In the genomic region with DNA sequence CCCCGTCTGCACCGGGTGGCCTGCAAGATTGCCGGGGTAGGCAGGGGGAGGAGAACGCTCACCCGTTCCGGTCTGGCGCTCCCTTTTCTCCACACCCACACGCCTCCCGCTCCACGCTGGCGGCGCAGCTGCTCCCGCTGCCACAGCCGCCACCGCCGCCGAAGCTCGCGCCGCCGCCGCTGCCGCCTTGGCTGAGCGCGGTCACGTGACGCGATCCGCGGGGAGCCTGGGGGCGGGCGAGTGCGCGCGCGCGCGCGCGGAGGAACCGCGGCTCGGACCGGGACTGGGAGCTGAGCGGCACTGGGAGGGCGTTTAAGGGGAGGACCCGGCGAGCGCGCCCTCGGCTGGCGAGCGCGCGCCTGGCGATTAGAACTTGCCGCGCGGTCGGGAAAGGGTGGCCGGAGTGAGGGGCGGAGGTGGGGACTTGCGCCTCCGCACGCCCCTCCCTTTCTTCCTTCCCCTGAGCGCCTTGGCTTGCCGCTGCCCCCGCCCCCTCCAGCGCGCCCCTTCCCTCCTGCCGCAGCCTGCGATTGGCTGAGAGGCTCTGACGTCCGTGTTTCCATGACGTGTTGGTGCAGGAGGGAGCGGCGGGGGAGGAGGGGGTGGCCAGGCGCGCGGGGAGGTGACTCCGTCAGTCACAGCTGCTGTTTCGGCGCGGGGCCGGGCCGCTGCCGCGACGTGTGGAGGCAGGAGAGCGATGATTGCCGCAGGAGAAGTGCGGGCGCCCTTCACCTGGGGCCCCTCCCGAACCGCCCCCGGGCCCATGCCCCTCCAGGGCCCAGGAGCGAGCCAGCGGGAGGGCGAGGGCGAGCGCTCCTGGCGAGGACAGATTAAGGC, we compare ENCODE assay signal across 8 cellular contexts. TPM values are rescaled to one million over a fixed set of nuclear protein-coding genes. Genes with fewer than 3 reads are reported as not detected.
DNase-seq lines count a peak whose midpoint lies in the region; ATAC-seq and TF ChIP-seq lines count a peak whose summit lies in the region.

No MANE protein-coding gene starts in this region.

- H3K36me3 ChIP-seq in smooth muscle cell (ENCODE audit: low read depth): no peaks in the 10 kb centered on the region

- under 1% methylated on average over 37 of the region's 102 CpGs for WGBS in smooth muscle cell (ENCODE audit: low lambda C conversion rate)

- H3K4me2 ChIP-seq in smooth muscle cell: peak overlapping the region; percentile 93

- peaks cover 39% of the 10 kb centered on the region for H4K20me1 ChIP-seq in smooth muscle cell (ENCODE audit: low read depth)

- POLR2A ChIA-PET in WTC11 (lab: Charles Lee): interaction anchor here (0.6 to 1.4 kb wide), 9 partner anchors 10 to 1870 kb away, joined by 3 to 6 read pairs (median 3); no protein-coding TSS in a partner anchor

- peak overlapping the region; percentile 96 for H3K9ac ChIP-seq in smooth muscle cell (ENCODE audit: low read depth)

- peak overlapping the region; percentile 26 for H2AFZ ChIP-seq in smooth muscle cell (ENCODE audit: low read depth)

- TF ChIP-seq POLR2A in GM18951 (IDR thresholded peaks at IDR 0.05; ENCODE audit: extremely low read depth, insufficient read depth, insufficient read length): peak; percentile 94

- ATAC-seq in HG03175 (IDR thresholded peaks at IDR 0.05; ENCODE audit: unreplicated experiment): peak; percentile 63
- peak; percentile 86 for ATAC-seq in WTC11

- H3K4me3 Mint-ChIP-seq in WTC11: peak overlapping the region; percentile 84

- peak overlapping the region; percentile 93 for H3K27ac ChIP-seq in smooth muscle cell (ENCODE audit: low read depth)

- in situ Hi-C loops in GM18951 (cut with MboI; ENCODE audit: low sequenced_read_pairs, unreplicated experiment): no loop called here

- peaks cover 54% of the 10 kb centered on the region for H3K27me3 Mint-ChIP-seq in WTC11 (ENCODE audit: low read depth)

- H3F3A ChIP-seq in smooth muscle cell (ENCODE audit: low read depth): no peaks in the 10 kb centered on the region

- peaks cover 16% of the 10 kb centered on the region for H3K9me3 Mint-ChIP-seq in WTC11

- peaks cover 11% of the 10 kb centered on the region for H3K4me1 Mint-ChIP-seq in WTC11

- H3K27me3 ChIP-seq in smooth muscle cell (ENCODE audit: low read depth): no peaks in the 10 kb centered on the region

- DNase-seq in AG08396 (ENCODE audit: low spot score): peak; percentile 98
- peak; percentile 99 for DNase-seq in NCI-H2227 treated with DMSO at 0.1 percent for 48 hours (lab: John Stamatoyannopoulos, UW)
- peak; percentile 97 for DNase-seq in WTC11 (ENCODE audit: low spot score)
- peak; percentile 99 to 100 for DNase-seq in cardiac fibroblast (ENCODE audit: low read depth in 2 of 2)
- DNase-seq in iPS-NIHi7 (ENCODE audit: extremely low spot score): peak; percentile 98
- DNase-seq in smooth muscle cell (lab: John Stamatoyannopoulos, UW; ENCODE audit: unreplicated experiment): peak; percentile 95

- peaks cover 34% of the 10 kb centered on the region for H3K4me1 ChIP-seq in smooth muscle cell (ENCODE audit: low read depth)

- CTCF ChIA-PET in WTC11 (lab: Charles Lee): interaction anchor here (0.5 to 0.6 kb wide), 2 partner anchors 10 to 1146 kb away, joined by 3 to 4 read pairs; no protein-coding TSS in a partner anchor

- peaks cover 42% of the 10 kb centered on the region for H3K79me2 ChIP-seq in smooth muscle cell (ENCODE audit: low read depth)

- H3K27ac Mint-ChIP-seq in WTC11: no peak overlapping the region; the same call in 1 of the 2 replicates

- no peaks in the 10 kb centered on the region for H3K9me3 ChIP-seq in smooth muscle cell (replicated peaks; ENCODE audit: low read depth)

- TF ChIP-seq CTCF in WTC11 (IDR thresholded peaks at IDR 0.05) (no peak), cardiac fibroblast (IDR thresholded peaks at IDR 0.05; ENCODE audit: low read depth, low read length) (no peak), smooth muscle cell (IDR thresholded peaks at IDR 0.05; ENCODE audit: borderline replicate concordance, insufficient read depth, poor library complexity, severe bottlenecking) (no peak)

- H3K4me3 ChIP-seq in cardiac fibroblast (replicated peaks in 1 of 2; ENCODE audit: low read depth in 2 of 2, low read length in 2 of 2) (peak overlapping the region; percentile 84 to 91), smooth muscle cell (peak overlapping the region; percentile 73)

- H3K36me3 Mint-ChIP-seq in WTC11: peaks cover 9% of the 10 kb centered on the region

TF ChIP-seq in WTC11, 78 proteins besides CTCF, POLR2A, EP300 and RAD21 (continues in another document):
- no peak for TF ChIP-seq HMGA2 (CRISPR knock-in tag; IDR thresholded peaks at IDR 0.05)
- TF ChIP-seq, protein P1, sequence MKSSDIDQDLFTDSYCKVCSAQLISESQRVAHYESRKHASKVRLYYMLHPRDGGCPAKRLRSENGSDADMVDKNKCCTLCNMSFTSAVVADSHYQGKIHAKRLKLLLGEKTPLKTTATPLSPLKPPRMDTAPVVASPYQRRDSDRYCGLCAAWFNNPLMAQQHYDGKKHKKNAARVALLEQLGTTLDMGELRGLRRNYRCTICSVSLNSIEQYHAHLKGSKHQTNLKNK (CRISPR knock-in tag; IDR thresholded peaks at IDR 0.05): no peak
- TF ChIP-seq, protein P2, sequence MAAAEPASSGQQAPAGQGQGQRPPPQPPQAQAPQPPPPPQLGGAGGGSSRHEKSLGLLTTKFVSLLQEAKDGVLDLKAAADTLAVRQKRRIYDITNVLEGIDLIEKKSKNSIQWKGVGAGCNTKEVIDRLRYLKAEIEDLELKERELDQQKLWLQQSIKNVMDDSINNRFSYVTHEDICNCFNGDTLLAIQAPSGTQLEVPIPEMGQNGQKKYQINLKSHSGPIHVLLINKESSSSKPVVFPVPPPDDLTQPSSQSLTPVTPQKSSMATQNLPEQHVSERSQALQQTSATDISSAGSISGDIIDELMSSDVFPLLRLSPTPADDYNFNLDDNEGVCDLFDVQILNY (CRISPR knock-in tag; IDR thresholded peaks at IDR 0.05): peak; percentile 68
- TF ChIP-seq, protein P3, sequence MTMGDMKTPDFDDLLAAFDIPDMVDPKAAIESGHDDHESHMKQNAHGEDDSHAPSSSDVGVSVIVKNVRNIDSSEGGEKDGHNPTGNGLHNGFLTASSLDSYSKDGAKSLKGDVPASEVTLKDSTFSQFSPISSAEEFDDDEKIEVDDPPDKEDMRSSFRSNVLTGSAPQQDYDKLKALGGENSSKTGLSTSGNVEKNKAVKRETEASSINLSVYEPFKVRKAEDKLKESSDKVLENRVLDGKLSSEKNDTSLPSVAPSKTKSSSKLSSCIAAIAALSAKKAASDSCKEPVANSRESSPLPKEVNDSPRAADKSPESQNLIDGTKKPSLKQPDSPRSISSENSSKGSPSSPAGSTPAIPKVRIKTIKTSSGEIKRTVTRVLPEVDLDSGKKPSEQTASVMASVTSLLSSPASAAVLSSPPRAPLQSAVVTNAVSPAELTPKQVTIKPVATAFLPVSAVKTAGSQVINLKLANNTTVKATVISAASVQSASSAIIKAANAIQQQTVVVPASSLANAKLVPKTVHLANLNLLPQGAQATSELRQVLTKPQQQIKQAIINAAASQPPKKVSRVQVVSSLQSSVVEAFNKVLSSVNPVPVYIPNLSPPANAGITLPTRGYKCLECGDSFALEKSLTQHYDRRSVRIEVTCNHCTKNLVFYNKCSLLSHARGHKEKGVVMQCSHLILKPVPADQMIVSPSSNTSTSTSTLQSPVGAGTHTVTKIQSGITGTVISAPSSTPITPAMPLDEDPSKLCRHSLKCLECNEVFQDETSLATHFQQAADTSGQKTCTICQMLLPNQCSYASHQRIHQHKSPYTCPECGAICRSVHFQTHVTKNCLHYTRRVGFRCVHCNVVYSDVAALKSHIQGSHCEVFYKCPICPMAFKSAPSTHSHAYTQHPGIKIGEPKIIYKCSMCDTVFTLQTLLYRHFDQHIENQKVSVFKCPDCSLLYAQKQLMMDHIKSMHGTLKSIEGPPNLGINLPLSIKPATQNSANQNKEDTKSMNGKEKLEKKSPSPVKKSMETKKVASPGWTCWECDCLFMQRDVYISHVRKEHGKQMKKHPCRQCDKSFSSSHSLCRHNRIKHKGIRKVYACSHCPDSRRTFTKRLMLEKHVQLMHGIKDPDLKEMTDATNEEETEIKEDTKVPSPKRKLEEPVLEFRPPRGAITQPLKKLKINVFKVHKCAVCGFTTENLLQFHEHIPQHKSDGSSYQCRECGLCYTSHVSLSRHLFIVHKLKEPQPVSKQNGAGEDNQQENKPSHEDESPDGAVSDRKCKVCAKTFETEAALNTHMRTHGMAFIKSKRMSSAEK (CRISPR knock-in tag; IDR thresholded peaks at IDR 0.05; ENCODE audit: borderline replicate concordance): no peak
- TF ChIP-seq ZBTB21 (CRISPR knock-in tag; IDR thresholded peaks at IDR 0.05; ENCODE audit: borderline replicate concordance): peak; percentile 93
- TF ChIP-seq, protein P4, sequence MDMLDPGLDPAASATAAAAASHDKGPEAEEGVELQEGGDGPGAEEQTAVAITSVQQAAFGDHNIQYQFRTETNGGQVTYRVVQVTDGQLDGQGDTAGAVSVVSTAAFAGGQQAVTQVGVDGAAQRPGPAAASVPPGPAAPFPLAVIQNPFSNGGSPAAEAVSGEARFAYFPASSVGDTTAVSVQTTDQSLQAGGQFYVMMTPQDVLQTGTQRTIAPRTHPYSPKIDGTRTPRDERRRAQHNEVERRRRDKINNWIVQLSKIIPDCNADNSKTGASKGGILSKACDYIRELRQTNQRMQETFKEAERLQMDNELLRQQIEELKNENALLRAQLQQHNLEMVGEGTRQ (CRISPR knock-in tag; IDR thresholded peaks at IDR 0.05): peak; percentile 98
- TF ChIP-seq TEAD1 (CRISPR knock-in tag; IDR thresholded peaks at IDR 0.05): no peak
- TF ChIP-seq NFYB (CRISPR knock-in tag; conservative IDR thresholded peaks at IDR 0.05; ENCODE audit: low read depth): peak; percentile 82
- TF ChIP-seq, protein P5, sequence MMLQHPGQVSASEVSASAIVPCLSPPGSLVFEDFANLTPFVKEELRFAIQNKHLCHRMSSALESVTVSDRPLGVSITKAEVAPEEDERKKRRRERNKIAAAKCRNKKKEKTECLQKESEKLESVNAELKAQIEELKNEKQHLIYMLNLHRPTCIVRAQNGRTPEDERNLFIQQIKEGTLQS (CRISPR knock-in tag; conservative IDR thresholded peaks at IDR 0.05): no peak
- TF ChIP-seq ESRRA (CRISPR knock-in tag; IDR thresholded peaks at IDR 0.05; ENCODE audit: borderline replicate concordance): peak; percentile 66; the same call in 1 of the 2 replicates
- no peak for TF ChIP-seq SMAD4 (CRISPR knock-in tag; IDR thresholded peaks at IDR 0.05)
- TF ChIP-seq, protein P6, sequence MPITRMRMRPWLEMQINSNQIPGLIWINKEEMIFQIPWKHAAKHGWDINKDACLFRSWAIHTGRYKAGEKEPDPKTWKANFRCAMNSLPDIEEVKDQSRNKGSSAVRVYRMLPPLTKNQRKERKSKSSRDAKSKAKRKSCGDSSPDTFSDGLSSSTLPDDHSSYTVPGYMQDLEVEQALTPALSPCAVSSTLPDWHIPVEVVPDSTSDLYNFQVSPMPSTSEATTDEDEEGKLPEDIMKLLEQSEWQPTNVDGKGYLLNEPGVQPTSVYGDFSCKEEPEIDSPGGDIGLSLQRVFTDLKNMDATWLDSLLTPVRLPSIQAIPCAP (CRISPR knock-in tag; IDR thresholded peaks at IDR 0.05): no peak

RNA-seq across cellular contexts. Expression of a gene that starts 0.7 kb away (rescaled TPM):
- total RNA-seq in WTC11 (2021): 29.6 to 31.7 TPM (median 31.3 TPM) in 3 replicates
- total RNA-seq in smooth muscle cell: 70.1 and 81.7 TPM in 2 replicates
- 42.8 and 76.2 TPM in 2 replicates for polyA plus RNA-seq in smooth muscle cell

Comparison
In these comparisons a context has a peak if more than half of its experiments do, and no peak if none do; other contexts are left out.
1. Peak in every context shown above with its lines: DNase-seq, ATAC-seq, H3K4me3 ChIP-seq and H3K27ac ChIP-seq.